8 cellular contexts compared by ENCODE assay signal in the genomic region with DNA sequence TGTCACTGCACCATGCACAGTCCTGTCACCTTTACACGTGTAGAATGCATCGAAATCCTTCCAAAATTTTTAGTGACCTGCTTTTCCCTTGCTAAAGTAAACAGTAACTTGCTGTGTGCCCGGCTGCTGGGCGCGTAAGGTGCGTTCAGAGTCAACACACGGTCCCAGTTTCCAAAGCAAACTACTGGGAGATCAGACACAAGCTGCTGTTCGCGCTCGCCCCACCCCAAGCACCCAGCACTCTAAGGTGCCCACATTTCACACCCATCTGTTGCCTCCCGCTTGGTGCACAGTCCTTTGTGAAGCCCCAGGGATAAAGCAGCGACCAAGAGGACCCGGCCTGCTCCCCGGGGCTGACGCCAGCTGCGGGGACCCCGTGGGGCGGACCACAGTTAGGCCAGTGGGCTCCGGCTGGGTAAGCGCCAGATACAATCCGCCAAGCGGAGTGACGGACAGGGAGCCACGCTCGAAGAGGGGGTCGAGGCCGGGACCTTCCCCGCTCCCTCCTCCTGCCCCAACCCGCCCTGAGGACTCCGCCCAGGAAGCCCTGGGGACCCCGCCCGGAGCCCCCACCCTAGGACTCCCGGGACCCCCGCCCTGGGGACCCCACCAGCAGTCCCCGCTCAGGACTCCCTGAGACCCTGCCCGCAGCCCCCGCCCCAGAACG. TPM values are rescaled to one million over a fixed set of nuclear protein-coding genes. Genes with fewer than 3 reads are reported as not detected.
A peak's percentile ranks its signal among the peaks of the same experiment; 100 is the strongest.
DNase-seq lines count a peak whose midpoint lies in the region; ATAC-seq and TF ChIP-seq lines count a peak whose summit lies in the region.

No MANE protein-coding gene starts in this region.

- H3K27me3 Mint-ChIP-seq in progenitor cell of endocrine pancreas = peaks cover 12% of the 10 kb centered on the region

- H3K27ac ChIP-seq in heart left ventricle = peak overlapping the region in 11 of 12 donors; percentile 5 to 82 (median 70)

- peak overlapping the region; percentile 84 for H3K27ac Mint-ChIP-seq in progenitor cell of endocrine pancreas

- H3K36me3 ChIP-seq in heart left ventricle = no peaks in the 10 kb centered on the region

- H3K4me1 ChIP-seq in heart left ventricle = peaks cover 0 to 36% (median 14%) of the 10 kb centered on the region in 12 donors

- peaks cover 25% of the 10 kb centered on the region for H3K4me1 Mint-ChIP-seq in progenitor cell of endocrine pancreas (ENCODE audit: low read depth)

- 2 to 5% (median 3%) methylated on average over 22 to 38 of the region's 38 CpGs for WGBS in heart left ventricle, 4 donors

- DNase-seq in NCI-H1417 (lab: John Stamatoyannopoulos, UW) (peak in 2 of 3 experiments; percentile 64 to 70), NCI-H1417 treated with DMSO at 0.1 percent for 48 hours (lab: John Stamatoyannopoulos, UW) (no peak), NCI-H2171 (lab: John Stamatoyannopoulos, UW) (peak; percentile 53), heart left ventricle (peak; percentile 24 to 78 (median 46)), progenitor cell of endocrine pancreas (ENCODE audit: low spot score, unreplicated experiment) (no peak), NCI-H187 (lab: John Stamatoyannopoulos, UW) (no peak)
- peak; percentile 24 for DNase-seq in activated naive CD4-positive, alpha-beta T cell treated with Interleukin-2 at 50 U/mL for 16 hours

- no peaks in the 10 kb centered on the region for H3K9me3 ChIP-seq in heart left ventricle

- TF ChIP-seq CTCF in heart left ventricle (IDR thresholded peaks at IDR 0.05) = no peak
- TF ChIP-seq CTCF in progenitor cell of endocrine pancreas (IDR thresholded peaks at IDR 0.05; ENCODE audit: unreplicated experiment) = no peak

- peak overlapping the region; percentile 49 to 98 (median 82) for H3K4me3 ChIP-seq in heart left ventricle

- no peaks in the 10 kb centered on the region for H3K36me3 Mint-ChIP-seq in progenitor cell of endocrine pancreas (ENCODE audit: insufficient read depth)

- peak overlapping the region; percentile 81 for H3K4me3 Mint-ChIP-seq in progenitor cell of endocrine pancreas (ENCODE audit: low read depth)

- no peaks in the 10 kb centered on the region for H3K9me3 Mint-ChIP-seq in progenitor cell of endocrine pancreas (ENCODE audit: low read depth)

- no peaks in the 10 kb centered on the region for H3K27me3 ChIP-seq in heart left ventricle

- intact Hi-C loops in heart left ventricle (cut with DNase I) = loop anchor here in 2 of 10 donors (2.0 to 5.0 kb wide), 2 partner anchors 32 to 34 kb away; partner anchors contain the start of gene RAN (in 1 of the 2)

- ATAC-seq in HG02623 (IDR thresholded peaks at IDR 0.05; ENCODE audit: unreplicated experiment) = peak; percentile 21
- ATAC-seq in heart left ventricle = peak; percentile 15 to 31 (median 23)

- no peak for TF ChIP-seq POLR2A in heart left ventricle (IDR thresholded peaks at IDR 0.05)

RNA-seq across cellular contexts. Expression of gene STX2, which starts 0.6 kb away (rescaled TPM):
- total RNA-seq in heart left ventricle (10 to 100 TPM in 8 of 9 donors, 1 to 10 TPM in 1; 8.3 to 21.8 (median 11.1) TPM), progenitor cell of endocrine pancreas (20.5 and 22.4 TPM in 2 replicates)
- 10 to 100 TPM in 1 of 2 donors, 1 to 10 TPM in 1; 6.2 to 14.3 TPM for polyA plus RNA-seq in heart left ventricle

RNA-seq across cellular contexts. Expression of gene RAN, which starts 33.4 kb away (rescaled TPM):
- total RNA-seq in heart left ventricle (100 to 1,000 TPM; 109 to 413 (median 303) TPM), progenitor cell of endocrine pancreas (803 and 832 TPM in 2 replicates)
- polyA plus RNA-seq in heart left ventricle = 100 to 1,000 TPM in 1 of 2 donors, 10 to 100 TPM in 1; 85.6 to 646 TPM

Comparison
In these comparisons a context has a peak if more than half of its experiments do, and no peak if none do; other contexts are left out.
1. DNase-seq: peak in NCI-H1417 (2 of 3), NCI-H2171 (single experiment), activated naive CD4-positive, alpha-beta T cell treated with Interleukin-2 at 50 U/mL for 16 hours (single experiment) and heart left ventricle (5 of 5); none in NCI-H1417 treated with DMSO at 0.1 percent for 48 hours (single experiment), progenitor cell of endocrine pancreas (single experiment) and NCI-H187 (0 of 2).